In genomic region chr18:8367217-8367988, GRCh38 we compare ENCODE assay signal across 7 cellular contexts.
DNase-seq lines count a peak whose midpoint lies in the region; ATAC-seq and TF ChIP-seq lines count a peak whose summit lies in the region.

No MANE protein-coding gene starts in this region.

- TF ChIP-seq CTCF in GM12874 (IDR thresholded peaks at IDR 0.05; ENCODE audit: insufficient read depth, low read depth, low read length) (peak; percentile 71), heart left ventricle (IDR thresholded peaks at IDR 0.05) (peak; percentile 8 to 65 (median 47))

- H3K9me3 ChIP-seq in heart left ventricle = no peaks in the 10 kb centered on the region

- H3K4me1 Mint-ChIP-seq in activated T-helper 17 cell treated with anti-CD3 and anti-CD28 coated beads, Interleukin-2, amount 50 U/mL, for 72 hours = no peaks in the 10 kb centered on the region

- H3K9me3 Mint-ChIP-seq in activated T-helper 17 cell treated with anti-CD3 and anti-CD28 coated beads, Interleukin-2, amount 50 U/mL, for 72 hours = no peaks in the 10 kb centered on the region

- peaks cover 0 to 14% (median 7%) of the 10 kb centered on the region in 9 donors for H3K36me3 ChIP-seq in heart left ventricle

- 12 to 41% (median 20%) methylated on average over 44 to 47 of the region's 47 CpGs for WGBS in heart left ventricle, 4 donors

- H3K27ac Mint-ChIP-seq in activated T-helper 17 cell treated with anti-CD3 and anti-CD28 coated beads, Interleukin-2, amount 50 U/mL, for 72 hours = no peak overlapping the region

- H3K36me3 Mint-ChIP-seq in activated T-helper 17 cell treated with anti-CD3 and anti-CD28 coated beads, Interleukin-2, amount 50 U/mL, for 72 hours (ENCODE audit: low read depth) = no peaks in the 10 kb centered on the region

- H3K4me3 Mint-ChIP-seq in activated T-helper 17 cell treated with anti-CD3 and anti-CD28 coated beads, Interleukin-2, amount 50 U/mL, for 72 hours = peak overlapping the region; percentile 31

- no peak for TF ChIP-seq POLR2A in heart left ventricle (IDR thresholded peaks at IDR 0.05)

- no peaks in the 10 kb centered on the region for H3K27me3 ChIP-seq in heart left ventricle

- peaks cover 0 to 37% (median 13%) of the 10 kb centered on the region in 12 donors for H3K4me1 ChIP-seq in heart left ventricle

- no peak overlapping the region for H3K27ac ChIP-seq in heart left ventricle

- H3K27me3 Mint-ChIP-seq in activated T-helper 17 cell treated with anti-CD3 and anti-CD28 coated beads, Interleukin-2, amount 50 U/mL, for 72 hours = peaks cover 7% of the 10 kb centered on the region

- peak; percentile 50 for ATAC-seq in activated T-helper 17 cell treated with anti-CD3 and anti-CD28 coated beads, Interleukin-2, amount 50 U/mL, for 72 hours (replicated peaks)
- ATAC-seq in heart left ventricle = peak in 3 of 4 donors; percentile 37 to 51 (median 41)
- ATAC-seq in GM18909 (IDR thresholded peaks at IDR 0.05; ENCODE audit: poor library complexity, unreplicated experiment) = no peak

- H3K4me3 ChIP-seq in heart left ventricle = peak overlapping the region in 11 of 12 donors; percentile 21 to 54 (median 40)

- peak; percentile 93 for DNase-seq in NCI-H146 (lab: John Stamatoyannopoulos, UW)
- DNase-seq in heart left ventricle = peak in 4 of 5 donors; percentile 17 to 69 (median 27)
- DNase-seq in pons (ENCODE audit: low spot score) = peak; percentile 26
- no peak for DNase-seq in activated CD4-positive, CD25-positive, alpha-beta regulatory T cell treated with anti-CD3 and anti-CD28 coated beads, Interleukin-2, amount 50 U/mL, for 72 hours

- intact Hi-C loops in heart left ventricle (cut with DNase I) = loop anchor here in 2 of 10 donors (10.0 kb wide), 2 partner anchors 63 to 283 kb away; no protein-coding TSS in a partner anchor
